ENCODE assay signal across 1 cellular context in the genomic region with DNA sequence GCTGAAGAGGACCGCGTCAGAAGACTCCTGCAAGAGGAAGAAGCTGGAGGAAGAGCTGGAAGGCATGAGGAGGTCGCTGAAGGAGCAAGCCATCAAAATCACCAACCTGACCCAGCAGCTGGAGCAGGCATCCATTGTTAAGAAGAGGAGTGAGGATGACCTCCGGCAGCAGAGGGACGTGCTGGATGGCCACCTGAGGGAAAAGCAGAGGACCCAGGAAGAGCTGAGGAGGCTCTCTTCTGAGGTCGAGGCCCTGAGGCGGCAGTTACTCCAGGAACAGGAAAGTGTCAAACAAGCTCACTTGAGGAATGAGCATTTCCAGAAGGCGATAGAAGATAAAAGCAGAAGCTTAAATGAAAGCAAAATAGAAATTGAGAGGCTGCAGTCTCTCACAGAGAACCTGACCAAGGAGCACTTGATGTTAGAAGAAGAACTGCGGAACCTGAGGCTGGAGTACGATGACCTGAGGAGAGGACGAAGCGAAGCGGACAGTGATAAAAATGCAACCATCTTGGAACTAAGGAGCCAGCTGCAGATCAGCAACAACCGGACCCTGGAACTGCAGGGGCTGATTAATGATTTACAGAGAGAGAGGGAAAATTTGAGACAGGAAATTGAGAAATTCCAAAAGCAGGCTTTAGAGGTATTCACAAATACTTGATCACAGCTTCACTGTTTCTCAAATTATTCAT.
TF ChIP-seq lines count a peak whose summit lies in the region.

No MANE protein-coding gene starts in this region.

TF ChIP-seq in HepG2, 621 proteins besides CTCF, POLR2A, EP300 and RAD21 (continued from another document):
- TF ChIP-seq SIX4 (CRISPR knock-in tag; IDR thresholded peaks at IDR 0.05) (no peak), ZBTB1 (CRISPR knock-in tag; IDR thresholded peaks at IDR 0.05; ENCODE audit: borderline replicate concordance) (no peak), ZBTB7B (CRISPR knock-in tag; IDR thresholded peaks at IDR 0.05) (no peak), CBX1 (IDR thresholded peaks at IDR 0.05; ENCODE audit: low read depth) (no peak), MBD4 (IDR thresholded peaks at IDR 0.05; ENCODE audit: borderline replicate concordance, low read length) (no peak), GFI1 (CRISPR knock-in tag; IDR thresholded peaks at IDR 0.05; ENCODE audit: borderline replicate concordance) (no peak), ZSCAN25 (CRISPR knock-in tag; IDR thresholded peaks at IDR 0.05) (no peak), ZNF274 (CRISPR knock-in tag; IDR thresholded peaks at IDR 0.05) (0 out of 2 replicates have a peak, but pooled peaks have one; percentile 42), SP2 (CRISPR knock-in tag; IDR thresholded peaks at IDR 0.05) (no peak), SETDB1 (CRISPR knock-in tag; IDR thresholded peaks at IDR 0.05; ENCODE audit: borderline replicate concordance) (no peak), ZNF761 (CRISPR knock-in tag; conservative IDR thresholded peaks at IDR 0.05) (no peak), REXO4 (CRISPR knock-in tag; IDR thresholded peaks at IDR 0.05; ENCODE audit: borderline replicate concordance) (no peak), CEBPG (CRISPR knock-in tag; IDR thresholded peaks at IDR 0.05) (peak; percentile 56; the same call in 1 of the 2 replicates), MAFK (conservative IDR thresholded peaks at IDR 0.05 in 1 of 2, IDR thresholded peaks at IDR 0.05 in 1 of 2; ENCODE audit: low read length in 2 of 2) (no peak), HCFC1 (IDR thresholded peaks at IDR 0.05; ENCODE audit: low read depth, low read length) (no peak), ZNF567 (CRISPR knock-in tag; IDR thresholded peaks at IDR 0.05; ENCODE audit: borderline replicate concordance) (no peak), ZNF598 (CRISPR knock-in tag; IDR thresholded peaks at IDR 0.05; ENCODE audit: borderline replicate concordance) (peak; percentile 65; the same call in 1 of the 2 replicates), HMGA1 (CRISPR knock-in tag; conservative IDR thresholded peaks at IDR 0.05) (no peak), NR2C2 (CRISPR knock-in tag; IDR thresholded peaks at IDR 0.05; ENCODE audit: borderline replicate concordance) (no peak; the same call in 1 of the 2 replicates), ONECUT2 (CRISPR knock-in tag; IDR thresholded peaks at IDR 0.05) (no peak), SAP130 (CRISPR knock-in tag; IDR thresholded peaks at IDR 0.05; ENCODE audit: low read depth) (peak; percentile 52), ZNF264 (CRISPR knock-in tag; IDR thresholded peaks at IDR 0.05) (no peak)
- TF ChIP-seq, protein P1, sequence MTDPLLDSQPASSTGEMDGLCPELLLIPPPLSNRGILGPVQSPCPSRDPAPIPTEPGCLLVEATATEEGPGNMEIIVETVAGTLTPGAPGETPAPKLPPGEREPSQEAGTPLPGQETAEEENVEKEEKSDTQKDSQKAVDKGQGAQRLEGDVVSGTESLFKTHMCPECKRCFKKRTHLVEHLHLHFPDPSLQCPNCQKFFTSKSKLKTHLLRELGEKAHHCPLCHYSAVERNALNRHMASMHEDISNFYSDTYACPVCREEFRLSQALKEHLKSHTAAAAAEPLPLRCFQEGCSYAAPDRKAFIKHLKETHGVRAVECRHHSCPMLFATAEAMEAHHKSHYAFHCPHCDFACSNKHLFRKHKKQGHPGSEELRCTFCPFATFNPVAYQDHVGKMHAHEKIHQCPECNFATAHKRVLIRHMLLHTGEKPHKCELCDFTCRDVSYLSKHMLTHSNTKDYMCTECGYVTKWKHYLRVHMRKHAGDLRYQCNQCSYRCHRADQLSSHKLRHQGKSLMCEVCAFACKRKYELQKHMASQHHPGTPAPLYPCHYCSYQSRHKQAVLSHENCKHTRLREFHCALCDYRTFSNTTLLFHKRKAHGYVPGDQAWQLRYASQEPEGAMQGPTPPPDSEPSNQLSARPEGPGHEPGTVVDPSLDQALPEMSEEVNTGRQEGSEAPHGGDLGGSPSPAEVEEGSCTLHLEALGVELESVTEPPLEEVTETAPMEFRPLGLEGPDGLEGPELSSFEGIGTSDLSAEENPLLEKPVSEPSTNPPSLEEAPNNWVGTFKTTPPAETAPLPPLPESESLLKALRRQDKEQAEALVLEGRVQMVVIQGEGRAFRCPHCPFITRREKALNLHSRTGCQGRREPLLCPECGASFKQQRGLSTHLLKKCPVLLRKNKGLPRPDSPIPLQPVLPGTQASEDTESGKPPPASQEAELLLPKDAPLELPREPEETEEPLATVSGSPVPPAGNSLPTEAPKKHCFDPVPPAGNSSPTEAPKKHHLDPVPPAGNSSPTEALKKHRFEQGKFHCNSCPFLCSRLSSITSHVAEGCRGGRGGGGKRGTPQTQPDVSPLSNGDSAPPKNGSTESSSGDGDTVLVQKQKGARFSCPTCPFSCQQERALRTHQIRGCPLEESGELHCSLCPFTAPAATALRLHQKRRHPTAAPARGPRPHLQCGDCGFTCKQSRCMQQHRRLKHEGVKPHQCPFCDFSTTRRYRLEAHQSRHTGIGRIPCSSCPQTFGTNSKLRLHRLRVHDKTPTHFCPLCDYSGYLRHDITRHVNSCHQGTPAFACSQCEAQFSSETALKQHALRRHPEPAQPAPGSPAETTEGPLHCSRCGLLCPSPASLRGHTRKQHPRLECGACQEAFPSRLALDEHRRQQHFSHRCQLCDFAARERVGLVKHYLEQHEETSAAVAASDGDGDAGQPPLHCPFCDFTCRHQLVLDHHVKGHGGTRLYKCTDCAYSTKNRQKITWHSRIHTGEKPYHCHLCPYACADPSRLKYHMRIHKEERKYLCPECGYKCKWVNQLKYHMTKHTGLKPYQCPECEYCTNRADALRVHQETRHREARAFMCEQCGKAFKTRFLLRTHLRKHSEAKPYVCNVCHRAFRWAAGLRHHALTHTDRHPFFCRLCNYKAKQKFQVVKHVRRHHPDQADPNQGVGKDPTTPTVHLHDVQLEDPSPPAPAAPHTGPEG (CRISPR knock-in tag; IDR thresholded peaks at IDR 0.05) = peak; percentile 27; the same call in 1 of the 2 replicates
- TF ChIP-seq, protein P2, sequence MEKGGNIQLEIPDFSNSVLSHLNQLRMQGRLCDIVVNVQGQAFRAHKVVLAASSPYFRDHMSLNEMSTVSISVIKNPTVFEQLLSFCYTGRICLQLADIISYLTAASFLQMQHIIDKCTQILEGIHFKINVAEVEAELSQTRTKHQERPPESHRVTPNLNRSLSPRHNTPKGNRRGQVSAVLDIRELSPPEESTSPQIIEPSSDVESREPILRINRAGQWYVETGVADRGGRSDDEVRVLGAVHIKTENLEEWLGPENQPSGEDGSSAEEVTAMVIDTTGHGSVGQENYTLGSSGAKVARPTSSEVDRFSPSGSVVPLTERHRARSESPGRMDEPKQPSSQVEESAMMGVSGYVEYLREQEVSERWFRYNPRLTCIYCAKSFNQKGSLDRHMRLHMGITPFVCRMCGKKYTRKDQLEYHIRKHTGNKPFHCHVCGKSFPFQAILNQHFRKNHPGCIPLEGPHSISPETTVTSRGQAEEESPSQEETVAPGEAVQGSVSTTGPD (CRISPR knock-in tag; IDR thresholded peaks at IDR 0.05) = no peak
- TF ChIP-seq, protein P3, sequence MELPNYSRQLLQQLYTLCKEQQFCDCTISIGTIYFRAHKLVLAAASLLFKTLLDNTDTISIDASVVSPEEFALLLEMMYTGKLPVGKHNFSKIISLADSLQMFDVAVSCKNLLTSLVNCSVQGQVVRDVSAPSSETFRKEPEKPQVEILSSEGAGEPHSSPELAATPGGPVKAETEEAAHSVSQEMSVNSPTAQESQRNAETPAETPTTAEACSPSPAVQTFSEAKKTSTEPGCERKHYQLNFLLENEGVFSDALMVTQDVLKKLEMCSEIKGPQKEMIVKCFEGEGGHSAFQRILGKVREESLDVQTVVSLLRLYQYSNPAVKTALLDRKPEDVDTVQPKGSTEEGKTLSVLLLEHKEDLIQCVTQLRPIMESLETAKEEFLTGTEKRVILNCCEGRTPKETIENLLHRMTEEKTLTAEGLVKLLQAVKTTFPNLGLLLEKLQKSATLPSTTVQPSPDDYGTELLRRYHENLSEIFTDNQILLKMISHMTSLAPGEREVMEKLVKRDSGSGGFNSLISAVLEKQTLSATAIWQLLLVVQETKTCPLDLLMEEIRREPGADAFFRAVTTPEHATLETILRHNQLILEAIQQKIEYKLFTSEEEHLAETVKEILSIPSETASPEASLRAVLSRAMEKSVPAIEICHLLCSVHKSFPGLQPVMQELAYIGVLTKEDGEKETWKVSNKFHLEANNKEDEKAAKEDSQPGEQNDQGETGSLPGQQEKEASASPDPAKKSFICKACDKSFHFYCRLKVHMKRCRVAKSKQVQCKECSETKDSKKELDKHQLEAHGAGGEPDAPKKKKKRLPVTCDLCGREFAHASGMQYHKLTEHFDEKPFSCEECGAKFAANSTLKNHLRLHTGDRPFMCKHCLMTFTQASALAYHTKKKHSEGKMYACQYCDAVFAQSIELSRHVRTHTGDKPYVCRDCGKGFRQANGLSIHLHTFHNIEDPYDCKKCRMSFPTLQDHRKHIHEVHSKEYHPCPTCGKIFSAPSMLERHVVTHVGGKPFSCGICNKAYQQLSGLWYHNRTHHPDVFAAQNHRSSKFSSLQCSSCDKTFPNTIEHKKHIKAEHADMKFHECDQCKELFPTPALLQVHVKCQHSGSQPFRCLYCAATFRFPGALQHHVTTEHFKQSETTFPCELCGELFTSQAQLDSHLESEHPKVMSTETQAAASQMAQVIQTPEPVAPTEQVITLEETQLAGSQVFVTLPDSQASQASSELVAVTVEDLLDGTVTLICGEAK (IDR thresholded peaks at IDR 0.05) = no peak
- TF ChIP-seq, protein P3 (CRISPR knock-in tag; IDR thresholded peaks at IDR 0.05) = no peak
- TF ChIP-seq, protein P4, sequence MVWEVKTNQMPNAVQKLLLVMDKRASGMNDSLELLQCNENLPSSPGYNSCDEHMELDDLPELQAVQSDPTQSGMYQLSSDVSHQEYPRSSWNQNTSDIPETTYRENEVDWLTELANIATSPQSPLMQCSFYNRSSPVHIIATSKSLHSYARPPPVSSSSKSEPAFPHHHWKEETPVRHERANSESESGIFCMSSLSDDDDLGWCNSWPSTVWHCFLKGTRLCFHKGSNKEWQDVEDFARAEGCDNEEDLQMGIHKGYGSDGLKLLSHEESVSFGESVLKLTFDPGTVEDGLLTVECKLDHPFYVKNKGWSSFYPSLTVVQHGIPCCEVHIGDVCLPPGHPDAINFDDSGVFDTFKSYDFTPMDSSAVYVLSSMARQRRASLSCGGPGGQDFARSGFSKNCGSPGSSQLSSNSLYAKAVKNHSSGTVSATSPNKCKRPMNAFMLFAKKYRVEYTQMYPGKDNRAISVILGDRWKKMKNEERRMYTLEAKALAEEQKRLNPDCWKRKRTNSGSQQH (CRISPR knock-in tag; IDR thresholded peaks at IDR 0.05; ENCODE audit: low read depth) = no peak
